Comparison of ENCODE assay signal across 19 cellular contexts in the genomic region with DNA sequence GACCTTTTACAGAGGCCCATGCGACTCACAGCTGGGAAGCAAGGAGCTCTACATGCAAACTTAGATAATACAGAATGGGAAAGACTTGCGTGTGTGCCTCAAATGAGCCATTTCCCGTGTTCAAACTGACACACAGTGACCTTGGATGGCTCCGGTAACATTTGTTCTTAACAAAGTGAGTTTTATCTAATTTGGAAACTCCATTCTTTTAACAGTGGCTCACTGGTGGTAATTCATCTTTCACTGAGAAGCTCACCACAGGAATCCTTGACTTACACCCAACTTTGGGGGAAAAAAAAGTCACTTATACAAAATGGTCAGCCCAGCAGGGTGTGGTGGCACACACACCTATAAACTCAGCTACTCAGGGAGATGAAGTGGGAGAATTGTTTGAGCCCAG.
DNase-seq lines count a peak whose midpoint lies in the region; ATAC-seq, FAIRE-seq and TF ChIP-seq lines count a peak whose summit lies in the region.
"Had no signal": no experiment of that assay in that cellular context is flagged by ENCODE, and none has a peak within 500 bp of the region (broad histone marks: within the 10 kb centered on the region; RNA-seq: fewer than 3 reads in every experiment).

No MANE protein-coding gene starts in this region.

- H3K4me3 ChIP-seq in AG09309 (ENCODE audit: control insufficient read depth, low read depth, low read length), result no peak overlapping the region
- no peak overlapping the region for H3K4me3 ChIP-seq in IMR-90 (ENCODE audit: insufficient read depth, low read depth, low read length)
- H3K4me3 ChIP-seq in fibroblast of the aortic adventitia (ENCODE audit: low read depth, low read length), result no peak overlapping the region
- H3K4me3 ChIP-seq: HAP-1, PC-9 had no signal

- H2AFZ ChIP-seq in IMR-90 (replicated peaks; ENCODE audit: low read length, poor library complexity), result no peak overlapping the region
- H2AFZ ChIP-seq: PC-9 had no signal

- no TSS peak for BruUV-seq in IMR-90 (replicated peaks; lab: Mats Ljungman, UMichigan)

- H3K14ac ChIP-seq in IMR-90 (replicated peaks; ENCODE audit: low read depth, low read length), result peak overlapping the region; percentile 23

- no peak for FAIRE-seq in H54 (lab: Jason Lieb, UNC)

- no peaks in the 10 kb centered on the region for H3K27me3 ChIP-seq in IMR-90 (ENCODE audit: control insufficient read depth, insufficient read depth, low read length)
- H3K27me3 ChIP-seq: BE2C had no signal

- intact Hi-C loops in IMR-90 (cut with micrococcal nuclease), result no loop called here

- H3K9me3 Mint-ChIP-seq in effector memory CD8-positive, alpha-beta T cell, result peaks cover 0 to 11% of the 10 kb centered on the region in 2 donors

- TF ChIP-seq POLR2A in IMR-90 (IDR thresholded peaks at IDR 0.05; ENCODE audit: low read depth, low read length), result no peak
- no peak for TF ChIP-seq POLR2A in H54 (IDR thresholded peaks at IDR 0.05; ENCODE audit: low read depth, low read length)

- dilution Hi-C loops in IMR-90 (cut with HindIII; ENCODE audit: low sequenced_read_pairs, unreplicated experiment), result no loop called here

- H3K4me3 Mint-ChIP-seq in effector memory CD8-positive, alpha-beta T cell, result no peak overlapping the region
- H3K4me3 Mint-ChIP-seq: CD4-positive, alpha-beta memory T cell; IgD-negative memory B cell had no signal

- H3K18ac ChIP-seq in IMR-90 (ENCODE audit: low read depth, low read length), result no peak overlapping the region

- no peaks in the 10 kb centered on the region for H3K9me1 ChIP-seq in IMR-90 (ENCODE audit: insufficient read depth, low read length)

- H2BK5ac ChIP-seq in IMR-90 (ENCODE audit: low read depth, low read length, poor library complexity, severe bottlenecking), result no peak overlapping the region

- H2AK9ac ChIP-seq in IMR-90 (replicated peaks; ENCODE audit: low read depth, low read length, poor library complexity), result no peak overlapping the region

- H3K27ac Mint-ChIP-seq in effector memory CD8-positive, alpha-beta T cell, result no peak overlapping the region
- H3K27ac Mint-ChIP-seq: CD4-positive, alpha-beta memory T cell had no signal

- H4K8ac ChIP-seq in IMR-90 (ENCODE audit: low read depth in 2 of 2, low read length in 2 of 2), result no peak overlapping the region

- no peak overlapping the region for H3K4ac ChIP-seq in IMR-90 (ENCODE audit: low read depth, low read length)

- H2BK120ac ChIP-seq in IMR-90 (ENCODE audit: low read depth, low read length), result no peak overlapping the region

- no peak overlapping the region for H3K9ac ChIP-seq in IMR-90 (ENCODE audit: low read depth, low read length)

- no peak overlapping the region for H4K5ac ChIP-seq in IMR-90 (ENCODE audit: low read depth, low read length)

- no peaks in the 10 kb centered on the region for H3K36me3 Mint-ChIP-seq in effector memory CD8-positive, alpha-beta T cell (ENCODE audit: insufficient read depth)
- H3K36me3 Mint-ChIP-seq: CD4-positive, alpha-beta memory T cell; IgD-negative memory B cell had no signal

- no peak overlapping the region for H3K27ac ChIP-seq in IMR-90 (ENCODE audit: insufficient read depth, low read length)
- H3K27ac ChIP-seq: PC-9 had no signal

- H3K56ac ChIP-seq in IMR-90 (ENCODE audit: extremely low read depth, insufficient read depth, low read length), result no peak overlapping the region

- in situ Hi-C loops in IMR-90 (cut with MboI; ENCODE audit: low sequenced_read_pairs), result no loop called here
- in situ Hi-C loops in GM13977 (cut with MboI; ENCODE audit: low pct_unique_long_range_greater_than_20kb, low sequenced_read_pairs, unreplicated experiment), result no loop called here

- H3K4me2 ChIP-seq in IMR-90 (ENCODE audit: low read depth, low read length), result no peak overlapping the region
- H3K4me2 ChIP-seq: PC-9 had no signal

- no peak for TF ChIP-seq RAD21 in IMR-90 (IDR thresholded peaks at IDR 0.05; ENCODE audit: low read length)

- H3K9me3 ChIP-seq in IMR-90 (ENCODE audit: control insufficient read depth, insufficient read depth, low read length), result no peaks in the 10 kb centered on the region
- H3K9me3 ChIP-seq: BE2C, HAP-1 had no signal

- TF ChIP-seq CTCF in AG09309 (IDR thresholded peaks at IDR 0.05; ENCODE audit: control insufficient read depth, insufficient read depth, low read depth, low read length, missing control alignments) (no peak), IMR-90 (conservative IDR thresholded peaks at IDR 0.05; ENCODE audit: low read depth, low read length) (no peak), fibroblast of the aortic adventitia (IDR thresholded peaks at IDR 0.05; ENCODE audit: insufficient read depth, low read length) (no peak), GM13977 (IDR thresholded peaks at IDR 0.05; ENCODE audit: extremely low read depth, insufficient read depth, missing control alignments) (no peak)

- H3K36me3 ChIP-seq in IMR-90 (ENCODE audit: control insufficient read depth, insufficient read depth, low read length), result no peaks in the 10 kb centered on the region
- H3K36me3 ChIP-seq: BE2C, HAP-1 had no signal

- peak; percentile 66 for ATAC-seq in IMR-90 (ENCODE audit: low read depth)
- ATAC-seq in effector memory CD8-positive, alpha-beta T cell (replicated peaks), result no peak

- H2BK15ac ChIP-seq in IMR-90 (ENCODE audit: low read depth, low read length), result no peak overlapping the region

- H4K20me1 ChIP-seq in IMR-90 (ENCODE audit: insufficient read depth, low read length), result no peaks in the 10 kb centered on the region

- no peak overlapping the region for H2AK5ac ChIP-seq in IMR-90 (ENCODE audit: low read depth, low read length)

- H3K23ac ChIP-seq in IMR-90 (ENCODE audit: low read depth, low read length), result no peak overlapping the region

- POLR2A ChIA-PET in IMR-90 (lab: Charles Lee; ENCODE audit: unreplicated experiment), result no interaction called here

- DNase-seq in AG09309 (ENCODE audit: low read depth) (peak; percentile 47), IMR-90 (peak; percentile 83), astrocyte of the hippocampus (ENCODE audit: low read depth, low spot score) (peak; percentile 68), fibroblast of the aortic adventitia (ENCODE audit: low read depth) (peak; percentile 84), AG08396 (ENCODE audit: low spot score) (no peak), H54 (ENCODE audit: insufficient read length, low spot score) (no peak), GM13977 (ENCODE audit: low spot score) (no peak)
- DNase-seq in effector memory CD8-positive, alpha-beta T cell, result no peak
- DNase-seq: BE2C; CD4-positive, alpha-beta memory T cell; DMS79; GDM1; NCI-H1417; NCI-H1930; NCI-H2171; NCI-H774; PC-9 had no signal

- 90% methylated on average over 2 of the region's 4 CpGs; no CpG with 5 or more reads in 1 of the 2 experiments for WGBS in IMR-90 (ENCODE audit: extremely low coverage in 2 of 2, insufficient read length in 1 of 2), 2 experiments

- no peak overlapping the region for H4K91ac ChIP-seq in IMR-90 (ENCODE audit: insufficient read depth, low read depth, low read length)

- 0 out of 2 replicates have a peak, but pooled peaks cover 2% of the 10 kb centered on the region for H3K4me1 ChIP-seq in IMR-90 (ENCODE audit: control insufficient read depth, insufficient read depth, low read length)
- H3K4me1 ChIP-seq: BE2C, HAP-1 had no signal

- CTCF ChIA-PET in IMR-90 (lab: Yijun Ruan, JAX), result no interaction called here

- H3K4me1 Mint-ChIP-seq in effector memory CD8-positive, alpha-beta T cell (ENCODE audit: low read depth in 2 of 2), result no peaks in the 10 kb centered on the region
- H3K4me1 Mint-ChIP-seq: CD4-positive, alpha-beta memory T cell; IgD-negative memory B cell had no signal

- peaks cover 0 to 8% of the 10 kb centered on the region in 2 donors for H3K27me3 Mint-ChIP-seq in effector memory CD8-positive, alpha-beta T cell
- H3K27me3 Mint-ChIP-seq: IgD-negative memory B cell had no signal

- H3K79me1 ChIP-seq in IMR-90 (ENCODE audit: low read depth in 1 of 2, low read length in 2 of 2), result no peaks in the 10 kb centered on the region

- H2BK20ac ChIP-seq in IMR-90 (ENCODE audit: low read depth, low read length), result no peak overlapping the region

TF ChIP-seq in IMR-90, 13 proteins besides CTCF, POLR2A, EP300 and RAD21:
- TF ChIP-seq CHD1 (IDR thresholded peaks at IDR 0.05; ENCODE audit: low read depth, low read length) (no peak), RCOR1 (IDR thresholded peaks at IDR 0.05; ENCODE audit: insufficient replicate concordance, low read length) (no peak), MAFK (IDR thresholded peaks at IDR 0.05; ENCODE audit: low read depth, low read length) (no peak), BHLHE40 (IDR thresholded peaks at IDR 0.05; ENCODE audit: low read depth, low read length) (no peak), FOS (IDR thresholded peaks at IDR 0.05; ENCODE audit: low read depth, low read length) (no peak), MAZ (IDR thresholded peaks at IDR 0.05; ENCODE audit: borderline replicate concordance, low read depth, low read length) (no peak), RFX5 (IDR thresholded peaks at IDR 0.05; ENCODE audit: low read depth, low read length) (no peak), CEBPB (IDR thresholded peaks at IDR 0.05; ENCODE audit: low read depth, low read length) (no peak), SMC3 (IDR thresholded peaks at IDR 0.05; ENCODE audit: low read depth, low read length) (no peak), NFE2L2 (IDR thresholded peaks at IDR 0.05; ENCODE audit: low read depth, low read length) (no peak)
- TF ChIP-seq, protein P1, sequence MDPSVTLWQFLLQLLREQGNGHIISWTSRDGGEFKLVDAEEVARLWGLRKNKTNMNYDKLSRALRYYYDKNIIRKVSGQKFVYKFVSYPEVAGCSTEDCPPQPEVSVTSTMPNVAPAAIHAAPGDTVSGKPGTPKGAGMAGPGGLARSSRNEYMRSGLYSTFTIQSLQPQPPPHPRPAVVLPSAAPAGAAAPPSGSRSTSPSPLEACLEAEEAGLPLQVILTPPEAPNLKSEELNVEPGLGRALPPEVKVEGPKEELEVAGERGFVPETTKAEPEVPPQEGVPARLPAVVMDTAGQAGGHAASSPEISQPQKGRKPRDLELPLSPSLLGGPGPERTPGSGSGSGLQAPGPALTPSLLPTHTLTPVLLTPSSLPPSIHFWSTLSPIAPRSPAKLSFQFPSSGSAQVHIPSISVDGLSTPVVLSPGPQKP (IDR thresholded peaks at IDR 0.05; ENCODE audit: borderline replicate concordance, low read depth, low read length), result no peak
- TF ChIP-seq, protein P2, sequence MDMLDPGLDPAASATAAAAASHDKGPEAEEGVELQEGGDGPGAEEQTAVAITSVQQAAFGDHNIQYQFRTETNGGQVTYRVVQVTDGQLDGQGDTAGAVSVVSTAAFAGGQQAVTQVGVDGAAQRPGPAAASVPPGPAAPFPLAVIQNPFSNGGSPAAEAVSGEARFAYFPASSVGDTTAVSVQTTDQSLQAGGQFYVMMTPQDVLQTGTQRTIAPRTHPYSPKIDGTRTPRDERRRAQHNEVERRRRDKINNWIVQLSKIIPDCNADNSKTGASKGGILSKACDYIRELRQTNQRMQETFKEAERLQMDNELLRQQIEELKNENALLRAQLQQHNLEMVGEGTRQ (IDR thresholded peaks at IDR 0.05; ENCODE audit: low read depth, low read length), result no peak

Comparison
In these comparisons a context has a peak if more than half of its experiments do, and no peak if none do; other contexts are left out.
1. DNase-seq: peak in AG09309 (single experiment), IMR-90 (single experiment), astrocyte of the hippocampus (single experiment) and fibroblast of the aortic adventitia (single experiment); none in AG08396 (single experiment), H54 (single experiment), GM13977 (single experiment) and effector memory CD8-positive, alpha-beta T cell (0 of 3).